Comparison of ENCODE assay signal across 20 cellular contexts in genomic region chr2:210539578-210540416, GRCh38. TPM values are rescaled to one million over a fixed set of nuclear protein-coding genes. Genes with fewer than 3 reads are reported as not detected.
A peak's percentile ranks its signal among the peaks of the same experiment; 100 is the strongest.
DNase-seq lines count a peak whose midpoint lies in the region; ATAC-seq and TF ChIP-seq lines count a peak whose summit lies in the region.
"Had no signal": no experiment of that assay in that cellular context is flagged by ENCODE, and none has a peak within 500 bp of the region (broad histone marks: within the 10 kb centered on the region; RNA-seq: fewer than 3 reads in every experiment).

No MANE protein-coding gene starts in this region.

- POLR2A ChIA-PET in SK-N-SH (lab: Yijun Ruan, JAX) = no interaction called here

- CTCF ChIA-PET in SK-N-SH (lab: Yijun Ruan, JAX) = no interaction called here

- DNase-seq in SK-N-SH (peak; percentile 4), activated gamma-delta T cell treated with Interleukin-2 at 50 U/mL for 16 hours (no peak), NCI-H1048 (lab: John Stamatoyannopoulos, UW) (no peak), sigmoid colon (no peak)
- DNase-seq: Calu3; CD8-positive, alpha-beta memory T cell; DMS153; Kasumi-1; NCI-H1417; NCI-H187; NCI-H2107; NCI-H446 treated with DMSO at 0.1 percent for 48 hours; NCI-H526 treated with DMSO at 0.1 percent for 48 hours; Peyer's patch; SW 1271 had no signal

- H3K36me3 ChIP-seq in SK-N-SH (replicated peaks in 1 of 2; ENCODE audit: control insufficient read depth in 1 of 2, insufficient read depth in 2 of 2, low read length in 1 of 2) = no peaks in the 10 kb centered on the region
- no peaks in the 10 kb centered on the region for H3K36me3 ChIP-seq in duodenal mucosa (ENCODE audit: control insufficient read depth in 1 of 2, insufficient read depth in 2 of 2, low read length in 2 of 2)
- H3K36me3 ChIP-seq in liver (ENCODE audit: control insufficient read depth in 4 of 4, insufficient read depth in 3 of 4, low read depth in 1 of 4, low read length in 3 of 4) = no peaks in the 10 kb centered on the region
- no peaks in the 10 kb centered on the region for H3K36me3 ChIP-seq in sigmoid colon
- H3K36me3 ChIP-seq: Peyer's patch, SJSA1 had no signal

- TF ChIP-seq POLR2A in sigmoid colon (IDR thresholded peaks at IDR 0.05) = no peak

- no peaks in the 10 kb centered on the region for H3K9me2 ChIP-seq in SK-N-SH

- TF ChIP-seq EP300 in SK-N-SH (IDR thresholded peaks at IDR 0.05; ENCODE audit: borderline replicate concordance in 1 of 2, low read depth in 1 of 2, low read length in 1 of 2) (no peak), sigmoid colon (IDR thresholded peaks at IDR 0.05) (no peak)

- H3K4me2 ChIP-seq in SK-N-SH = no peak overlapping the region

- H3K9ac ChIP-seq in SK-N-SH = no peak overlapping the region
- H3K9ac ChIP-seq in duodenal mucosa (ENCODE audit: low read depth in 1 of 2, low read length in 2 of 2) = peak overlapping the region in 1 of 2 donors; percentile 37
- peak overlapping the region in 1 of 2 donors; percentile 64 for H3K9ac ChIP-seq in liver (ENCODE audit: low read depth in 1 of 2, low read length in 2 of 2)

- H3K27me3 ChIP-seq in SK-N-SH (ENCODE audit: insufficient read depth) = no peaks in the 10 kb centered on the region
- H3K27me3 ChIP-seq in duodenal mucosa (ENCODE audit: control insufficient read depth in 1 of 2, insufficient read depth in 2 of 2, low read length in 2 of 2) = no peaks in the 10 kb centered on the region
- H3K27me3 ChIP-seq in liver (ENCODE audit: control insufficient read depth in 4 of 4, insufficient read depth in 4 of 4, low read length in 3 of 4) = no peaks in the 10 kb centered on the region
- no peaks in the 10 kb centered on the region for H3K27me3 ChIP-seq in sigmoid colon
- H3K27me3 ChIP-seq: Peyer's patch had no signal

- H3K79me2 ChIP-seq in SK-N-SH (ENCODE audit: insufficient read depth) = no peaks in the 10 kb centered on the region

- H3K4me3 ChIP-seq in SK-N-SH (ENCODE audit: low read depth in 2 of 2, low read length in 1 of 2) = no peak overlapping the region
- H3K4me3 ChIP-seq in duodenal mucosa (ENCODE audit: low read depth in 1 of 2, low read length in 2 of 2) = peak overlapping the region; percentile 33 to 50
- H3K4me3 ChIP-seq in liver (ENCODE audit: low read depth in 1 of 3, low read length in 3 of 3) = peak overlapping the region; percentile 11 to 40 (median 22)
- no peak overlapping the region for H3K4me3 ChIP-seq in sigmoid colon
- H3K4me3 ChIP-seq: Peyer's patch, SJSA1 had no signal

- TF ChIP-seq RAD21 in SK-N-SH (IDR thresholded peaks at IDR 0.05; ENCODE audit: low read length) (no peak), liver (IDR thresholded peaks at IDR 0.05) (peak; percentile 16 to 27)

- no peaks in the 10 kb centered on the region for H3F3A ChIP-seq in SK-N-SH (replicated peaks; ENCODE audit: insufficient read depth)

- H2AFZ ChIP-seq in SK-N-SH (ENCODE audit: low read depth) = no peak overlapping the region; the same call in 1 of the 2 replicates

- no peak for ATAC-seq in SK-N-SH treated with all-trans-retinoic acid at 6 μM for 48 hours

- H3K27ac ChIP-seq in SK-N-SH (ENCODE audit: low read depth in 2 of 2, low read length in 1 of 2) = no peak overlapping the region
- no peak overlapping the region for H3K27ac ChIP-seq in duodenal mucosa (ENCODE audit: low read depth, low read length)
- peak overlapping the region; percentile 77 to 81 for H3K27ac ChIP-seq in liver (ENCODE audit: low read depth in 1 of 2, low read length in 2 of 2)
- no peak overlapping the region for H3K27ac ChIP-seq in sigmoid colon
- H3K27ac ChIP-seq: C4-2B, Peyer's patch, SJSA1 had no signal

- TF ChIP-seq CTCF in SK-N-SH (IDR thresholded peaks at IDR 0.05) = no peak
- TF ChIP-seq CTCF in liver (IDR thresholded peaks at IDR 0.05; ENCODE audit: low read depth, low read length, missing input control) = no peak
- no peak for TF ChIP-seq CTCF in sigmoid colon (IDR thresholded peaks at IDR 0.05)

- intact Hi-C loops in sigmoid colon (cut with DNase I) = no loop called here

- peaks cover 0 to 13% of the 10 kb centered on the region in 2 experiments; a peak in 2 of 4 replicates for H3K4me1 ChIP-seq in SK-N-SH (ENCODE audit: control insufficient read depth in 1 of 2, insufficient read depth in 2 of 2, low read depth in 1 of 2, low read length in 1 of 2)
- H3K4me1 ChIP-seq in duodenal mucosa (ENCODE audit: control insufficient read depth in 1 of 2, insufficient read depth in 2 of 2, low read length in 2 of 2) = peaks cover 34 to 37% of the 10 kb centered on the region in 2 donors
- peaks cover 9 to 48% (median 35%) of the 10 kb centered on the region in 4 donors for H3K4me1 ChIP-seq in liver (ENCODE audit: control insufficient read depth in 4 of 4, insufficient read depth in 4 of 4, low read length in 3 of 4)
- no peaks in the 10 kb centered on the region for H3K4me1 ChIP-seq in sigmoid colon
- H3K4me1 ChIP-seq: SJSA1 had no signal

- 74% methylated on average over 5 of the region's 5 CpGs for WGBS in SK-N-SH (ENCODE audit: low lambda C conversion rate)
- WGBS in liver = 30% methylated on average over 5 of the region's 5 CpGs
- WGBS in sigmoid colon, 2 donors = 31 to 62% methylated on average over 5 of the region's 5 CpGs

- H3K9me3 ChIP-seq in SK-N-SH (no peaks in the 10 kb centered on the region), duodenal mucosa (ENCODE audit: control insufficient read depth in 1 of 2, low read length in 2 of 2) (no peaks in the 10 kb centered on the region), liver (ENCODE audit: control insufficient read depth in 4 of 4, low read length in 3 of 4) (no peaks in the 10 kb centered on the region), sigmoid colon (no peaks in the 10 kb centered on the region)
- H3K9me3 ChIP-seq: Peyer's patch, SJSA1 had no signal

- no peaks in the 10 kb centered on the region for H4K20me1 ChIP-seq in SK-N-SH (ENCODE audit: insufficient read depth)

TF ChIP-seq in SK-N-SH, 30 proteins besides CTCF, POLR2A, EP300 and RAD21 (continues in another document):
- TF ChIP-seq POLR2AphosphoS5 (IDR thresholded peaks at IDR 0.05; ENCODE audit: low read depth, low read length) = no peak
- TF ChIP-seq MXI1 (IDR thresholded peaks at IDR 0.05; ENCODE audit: low read depth, low read length) = no peak
- no peak for TF ChIP-seq RXRA (IDR thresholded peaks at IDR 0.05; ENCODE audit: borderline replicate concordance, low read depth)
- TF ChIP-seq PBX3 (IDR thresholded peaks at IDR 0.05) = no peak
- TF ChIP-seq FOSL2 (IDR thresholded peaks at IDR 0.05; ENCODE audit: borderline replicate concordance, low read depth) = no peak
- TF ChIP-seq TAF1 (IDR thresholded peaks at IDR 0.05; ENCODE audit: borderline replicate concordance, low read depth, low read length) = no peak

TF ChIP-seq in SK-N-SH treated with all-trans-retinoic acid at 6 μM for 48 hours, 23 proteins besides CTCF, POLR2A, EP300 and RAD21 (continues in another document):
- TF ChIP-seq POU6F1 (CRISPR knock-in tag; IDR thresholded peaks at IDR 0.05; ENCODE audit: borderline replicate concordance, low read depth) = no peak

TF ChIP-seq in liver, 16 proteins besides CTCF, POLR2A, EP300 and RAD21:
- TF ChIP-seq EGR1 (IDR thresholded peaks at IDR 0.05; ENCODE audit: low read depth in 2 of 2) (no peak), SP1 (IDR thresholded peaks at IDR 0.05) (peak; percentile 53), FOXA1 (IDR thresholded peaks at IDR 0.05) (no peak), GABPA (IDR thresholded peaks at IDR 0.05 in 1 of 2, conservative IDR thresholded peaks at IDR 0.05 in 1 of 2) (no peak)

RNA-seq across cellular contexts. Expression of gene CPS1, which starts 16.6 kb away (rescaled TPM):
- polyA plus RNA-seq in SK-N-SH (2012; rRNA removed) (9.2 and 13.5 TPM in 2 replicates), liver (100 to 1,000 TPM; 469 to 499 TPM), sigmoid colon (under 1 TPM in 1 of 3 donors, not detected in 2; 0.29 TPM)
- polyA plus RNA-seq in SK-N-SH (2012; cell fraction: cytosol; rRNA removed) = 8.2 and 10.2 TPM in 2 replicates
- polyA plus RNA-seq in SK-N-SH (2012; cell fraction: nucleus; rRNA removed) = 6.4 and 18.9 TPM in 2 replicates
- total RNA-seq in liver (100 to 1,000 TPM; 651 to 930 TPM), sigmoid colon (1 to 10 TPM in 3 of 4 donors, under 1 TPM in 1; 0.99 to 2.9 (median 2.5) TPM)
- polyA plus RNA-seq: CD8-positive, alpha-beta memory T cell had no signal

Comparison
In these comparisons a context has a peak if more than half of its experiments do, and no peak if none do; other contexts are left out.
1. H3K27ac ChIP-seq: peak in liver (2 of 2); none in SK-N-SH (0 of 2), duodenal mucosa (single experiment) and sigmoid colon (0 of 4).
2. H3K4me3 ChIP-seq: peak in duodenal mucosa (2 of 2) and liver (3 of 3); none in SK-N-SH (0 of 2) and sigmoid colon (0 of 4).
3. RNA of gene CPS1, which starts 16.6 kb away (polyA plus RNA-seq): 469 to 499 TPM in liver; 6.4 to 18.9 TPM in SK-N-SH and 0.29 TPM in sigmoid colon; every median in the first group is over 10 times any median in the second.